Comparison of ENCODE assay signal across 10 cellular contexts in genomic region chr7:114426824-114427223, GRCh38. TPM values are rescaled to one million over a fixed set of nuclear protein-coding genes. Genes with fewer than 3 reads are reported as not detected.
DNase-seq lines count a peak whose midpoint lies in the region; ATAC-seq, FAIRE-seq and TF ChIP-seq lines count a peak whose summit lies in the region.
"Had no signal": no experiment of that assay in that cellular context is flagged by ENCODE, and none has a peak within 500 bp of the region (broad histone marks: within the 10 kb centered on the region; RNA-seq: fewer than 3 reads in every experiment).

No MANE protein-coding gene starts in this region.

- H3K9me3 Mint-ChIP-seq in astrocyte (ENCODE audit: unreplicated experiment) = no peaks in the 10 kb centered on the region
- H3K9me3 Mint-ChIP-seq in activated T-cell treated with anti-CD3 and anti-CD28 coated beads, Interleukin-2, amount 50 U/mL, for 4 hours = no peaks in the 10 kb centered on the region

- H3K9ac ChIP-seq in astrocyte (ENCODE audit: low read length) (no peak overlapping the region), mesenchymal stem cell (ENCODE audit: low read length) (no peak overlapping the region), trophoblast cell (ENCODE audit: low read length) (no peak overlapping the region)

- no peaks in the 10 kb centered on the region for H3K4me1 Mint-ChIP-seq in astrocyte (ENCODE audit: low read depth, unreplicated experiment)
- H3K4me1 Mint-ChIP-seq in activated T-cell treated with anti-CD3 and anti-CD28 coated beads, Interleukin-2, amount 50 U/mL, for 4 hours (ENCODE audit: low read depth) = no peaks in the 10 kb centered on the region

- H4K91ac ChIP-seq in mesenchymal stem cell (ENCODE audit: low read length) (no peak overlapping the region), trophoblast cell (ENCODE audit: low read depth, low read length) (no peak overlapping the region)

- H3K4me3 ChIP-seq in astrocyte (ENCODE audit: insufficient read depth, low read depth, low read length) = no peak overlapping the region
- H3K4me3 ChIP-seq in mesenchymal stem cell (ENCODE audit: insufficient read depth in 1 of 2, low read depth in 1 of 2, low read length in 2 of 2) = no peak overlapping the region
- H3K4me3 ChIP-seq in trophoblast cell (ENCODE audit: low read depth, low read length) = no peak overlapping the region
- H3K4me3 ChIP-seq: lung had no signal

- H4K8ac ChIP-seq in mesenchymal stem cell (ENCODE audit: low read length) = no peak overlapping the region
- no peak overlapping the region for H4K8ac ChIP-seq in trophoblast cell (ENCODE audit: low read depth, low read length)

- H3K4ac ChIP-seq in mesenchymal stem cell (ENCODE audit: low read depth in 1 of 2, low read length in 2 of 2) = no peak overlapping the region
- no peak overlapping the region for H3K4ac ChIP-seq in trophoblast cell (ENCODE audit: low read depth, low read length)

- H3K4me3 Mint-ChIP-seq in astrocyte (ENCODE audit: unreplicated experiment) = no peak overlapping the region
- H3K4me3 Mint-ChIP-seq in activated T-cell treated with anti-CD3 and anti-CD28 coated beads, Interleukin-2, amount 50 U/mL, for 4 hours = no peak overlapping the region

- no peak overlapping the region for H3K18ac ChIP-seq in mesenchymal stem cell (ENCODE audit: low read depth in 1 of 2, low read length in 2 of 2)
- no peak overlapping the region for H3K18ac ChIP-seq in trophoblast cell (ENCODE audit: low read length)

- DNase-seq in ELR (ENCODE audit: low read depth) = peak; percentile 42
- DNase-seq in NCI-H1436 treated with DMSO at 0.1 percent for 48 hours (lab: John Stamatoyannopoulos, UW) = peak; percentile 4
- DNase-seq in astrocyte (ENCODE audit: low read depth) = no peak
- DNase-seq in mesenchymal stem cell = peak; percentile 18
- no peak for DNase-seq in trophoblast cell
- DNase-seq in activated T-cell treated with anti-CD3 and anti-CD28 coated beads, Interleukin-2, amount 50 U/mL, for 4 hours = no peak
- DNase-seq in frontal cortex (ENCODE audit: low spot score in 2 of 2) = no peak
- DNase-seq: T1000 had no signal

- H3K23ac ChIP-seq in mesenchymal stem cell (ENCODE audit: low read length in 2 of 2) = no peak overlapping the region
- H3K23ac ChIP-seq in trophoblast cell (ENCODE audit: low read length) = no peak overlapping the region

- H3K27me3 Mint-ChIP-seq in astrocyte (ENCODE audit: low read depth, unreplicated experiment) = no peaks in the 10 kb centered on the region
- H3K27me3 Mint-ChIP-seq in activated T-cell treated with anti-CD3 and anti-CD28 coated beads, Interleukin-2, amount 50 U/mL, for 4 hours (ENCODE audit: low read depth) = no peaks in the 10 kb centered on the region

- H2AK5ac ChIP-seq in mesenchymal stem cell (ENCODE audit: low read length, severe bottlenecking) (no peak overlapping the region), trophoblast cell (ENCODE audit: low read length) (no peak overlapping the region)

- H3K27me3 ChIP-seq in astrocyte (ENCODE audit: insufficient read depth, low read length) (no peaks in the 10 kb centered on the region), mesenchymal stem cell (ENCODE audit: control insufficient read depth in 1 of 2, insufficient read depth in 1 of 2, low read length in 2 of 2) (no peaks in the 10 kb centered on the region), trophoblast cell (ENCODE audit: insufficient read depth, low read length) (no peaks in the 10 kb centered on the region)

- no peak overlapping the region for H2AFZ ChIP-seq in astrocyte (ENCODE audit: low read depth, low read length)
- H2AFZ ChIP-seq in mesenchymal stem cell (ENCODE audit: low read depth, low read length) = no peak overlapping the region
- no peak overlapping the region for H2AFZ ChIP-seq in trophoblast cell (ENCODE audit: insufficient read depth, low read length, poor library complexity)

- H3K27ac ChIP-seq in astrocyte (ENCODE audit: low read depth, low read length) = no peak overlapping the region
- no peak overlapping the region for H3K27ac ChIP-seq in mesenchymal stem cell (ENCODE audit: low read length, poor library complexity, severe bottlenecking)
- no peak overlapping the region for H3K27ac ChIP-seq in trophoblast cell (ENCODE audit: low read depth, low read length)

- H4K20me1 ChIP-seq in astrocyte (ENCODE audit: insufficient read depth, low read length) = no peaks in the 10 kb centered on the region

- H3K9me3 ChIP-seq in astrocyte (ENCODE audit: insufficient read depth, low read depth, low read length) (no peaks in the 10 kb centered on the region), mesenchymal stem cell (ENCODE audit: control insufficient read depth, low read length) (no peaks in the 10 kb centered on the region), trophoblast cell (ENCODE audit: insufficient read depth, low read depth, low read length) (no peaks in the 10 kb centered on the region)

- no peaks in the 10 kb centered on the region for H3K79me1 ChIP-seq in mesenchymal stem cell (replicated peaks; ENCODE audit: low read length, poor library complexity, severe bottlenecking)
- H3K79me1 ChIP-seq in trophoblast cell (ENCODE audit: low read length) = no peaks in the 10 kb centered on the region

- peak; percentile 40 for TF ChIP-seq CTCF in astrocyte (IDR thresholded peaks at IDR 0.05; ENCODE audit: insufficient read depth, low read depth, low read length)

- H3K36me3 ChIP-seq in astrocyte (ENCODE audit: insufficient read depth, low read length) (no peaks in the 10 kb centered on the region), mesenchymal stem cell (ENCODE audit: control insufficient read depth in 1 of 2, insufficient read depth in 2 of 2, low read depth in 1 of 2, low read length in 2 of 2) (no peaks in the 10 kb centered on the region), trophoblast cell (ENCODE audit: control insufficient read depth in 1 of 2, insufficient read depth in 2 of 2, low read length in 2 of 2) (no peaks in the 10 kb centered on the region)

- no CpG with 5 or more reads among the region's 4 CpGs for WGBS in mesenchymal stem cell
- no CpG with 5 or more reads among the region's 4 CpGs for WGBS in trophoblast cell (ENCODE audit: extremely low coverage, insufficient coverage, insufficient read length)

- H3K4me1 ChIP-seq in astrocyte (ENCODE audit: insufficient read depth, low read length) (no peaks in the 10 kb centered on the region), mesenchymal stem cell (ENCODE audit: control insufficient read depth, insufficient read depth, low read depth, low read length) (no peaks in the 10 kb centered on the region), trophoblast cell (ENCODE audit: control insufficient read depth in 1 of 2, insufficient read depth in 2 of 2, low read length in 2 of 2) (no peaks in the 10 kb centered on the region)

- H3K14ac ChIP-seq in mesenchymal stem cell (ENCODE audit: low read length in 2 of 2) (no peak overlapping the region), trophoblast cell (ENCODE audit: low read length) (no peak overlapping the region)

- no peak overlapping the region for H3K27ac Mint-ChIP-seq in astrocyte (ENCODE audit: unreplicated experiment)

- H4K12ac ChIP-seq in trophoblast cell (ENCODE audit: low read depth, low read length) = no peak overlapping the region

- ATAC-seq in activated T-cell treated with anti-CD3 and anti-CD28 coated beads, Interleukin-2, amount 50 U/mL, for 4 hours = no peak
- no peak for ATAC-seq in HG02588 (IDR thresholded peaks at IDR 0.05; ENCODE audit: unreplicated experiment)

- H2BK120ac ChIP-seq in mesenchymal stem cell (ENCODE audit: low read depth, low read length) = no peak overlapping the region
- no peak overlapping the region for H2BK120ac ChIP-seq in trophoblast cell (ENCODE audit: insufficient read depth, low read length, poor library complexity)

- no peak overlapping the region for H2BK12ac ChIP-seq in mesenchymal stem cell (ENCODE audit: low read length in 2 of 2)
- H2BK12ac ChIP-seq in trophoblast cell (ENCODE audit: low read length) = no peak overlapping the region

- no peaks in the 10 kb centered on the region for H3K36me3 Mint-ChIP-seq in astrocyte (ENCODE audit: low read depth, unreplicated experiment)
- no peaks in the 10 kb centered on the region for H3K36me3 Mint-ChIP-seq in activated T-cell treated with anti-CD3 and anti-CD28 coated beads, Interleukin-2, amount 50 U/mL, for 4 hours (ENCODE audit: insufficient read depth)

- FAIRE-seq in astrocyte (lab: Jason Lieb, UNC) = peak; percentile 13
- no peak for FAIRE-seq in frontal cortex (lab: Jason Lieb, UNC)

- no peaks in the 10 kb centered on the region for H3K79me2 ChIP-seq in astrocyte (ENCODE audit: insufficient read depth, low read length)
- no peaks in the 10 kb centered on the region for H3K79me2 ChIP-seq in trophoblast cell (ENCODE audit: control insufficient read depth, insufficient read depth, low read length, poor library complexity)

- H2BK15ac ChIP-seq in mesenchymal stem cell (ENCODE audit: low read depth, poor library complexity, severe bottlenecking) = no peak overlapping the region

- H2BK5ac ChIP-seq in mesenchymal stem cell (ENCODE audit: low read depth, low read length, poor library complexity, severe bottlenecking) (no peak overlapping the region), trophoblast cell (ENCODE audit: low read depth, low read length, poor library complexity) (no peak overlapping the region)

- no peak overlapping the region for H3K4me2 ChIP-seq in astrocyte (ENCODE audit: low read length)
- H3K4me2 ChIP-seq in mesenchymal stem cell (ENCODE audit: low read length, poor library complexity, severe bottlenecking) = no peak overlapping the region
- no peak overlapping the region for H3K4me2 ChIP-seq in trophoblast cell (ENCODE audit: low read length)

RNA-seq across cellular contexts. Expression of gene FOXP2, which starts 12.2 kb away (rescaled TPM):
- total RNA-seq in astrocyte (3.3 and 3.4 TPM in 2 replicates), frontal cortex (20.0 TPM)
- 0.04 TPM for polyA plus RNA-seq in mesenchymal stem cell (2013, experiment 1 of 2)
- polyA plus RNA-seq in mesenchymal stem cell (2013, experiment 2 of 2) = 0.04 TPM
- 0.11 TPM in 2 replicates for polyA plus RNA-seq in trophoblast cell (2013)
- not detected for total RNA-seq in activated T-cell treated with anti-CD3 and anti-CD28 coated beads, Interleukin-2, amount 50 U/mL, for 4 hours

Comparison
In these comparisons a context has a peak if more than half of its experiments do, and no peak if none do; other contexts are left out.
1. DNase-seq: peak in ELR (single experiment), NCI-H1436 treated with DMSO at 0.1 percent for 48 hours (single experiment) and mesenchymal stem cell (single experiment); none in astrocyte (single experiment), trophoblast cell (0 of 2), activated T-cell treated with anti-CD3 and anti-CD28 coated beads, Interleukin-2, amount 50 U/mL, for 4 hours (single experiment) and frontal cortex (0 of 2).